Comparison of ENCODE assay signal across 1 cellular context in the genomic region with DNA sequence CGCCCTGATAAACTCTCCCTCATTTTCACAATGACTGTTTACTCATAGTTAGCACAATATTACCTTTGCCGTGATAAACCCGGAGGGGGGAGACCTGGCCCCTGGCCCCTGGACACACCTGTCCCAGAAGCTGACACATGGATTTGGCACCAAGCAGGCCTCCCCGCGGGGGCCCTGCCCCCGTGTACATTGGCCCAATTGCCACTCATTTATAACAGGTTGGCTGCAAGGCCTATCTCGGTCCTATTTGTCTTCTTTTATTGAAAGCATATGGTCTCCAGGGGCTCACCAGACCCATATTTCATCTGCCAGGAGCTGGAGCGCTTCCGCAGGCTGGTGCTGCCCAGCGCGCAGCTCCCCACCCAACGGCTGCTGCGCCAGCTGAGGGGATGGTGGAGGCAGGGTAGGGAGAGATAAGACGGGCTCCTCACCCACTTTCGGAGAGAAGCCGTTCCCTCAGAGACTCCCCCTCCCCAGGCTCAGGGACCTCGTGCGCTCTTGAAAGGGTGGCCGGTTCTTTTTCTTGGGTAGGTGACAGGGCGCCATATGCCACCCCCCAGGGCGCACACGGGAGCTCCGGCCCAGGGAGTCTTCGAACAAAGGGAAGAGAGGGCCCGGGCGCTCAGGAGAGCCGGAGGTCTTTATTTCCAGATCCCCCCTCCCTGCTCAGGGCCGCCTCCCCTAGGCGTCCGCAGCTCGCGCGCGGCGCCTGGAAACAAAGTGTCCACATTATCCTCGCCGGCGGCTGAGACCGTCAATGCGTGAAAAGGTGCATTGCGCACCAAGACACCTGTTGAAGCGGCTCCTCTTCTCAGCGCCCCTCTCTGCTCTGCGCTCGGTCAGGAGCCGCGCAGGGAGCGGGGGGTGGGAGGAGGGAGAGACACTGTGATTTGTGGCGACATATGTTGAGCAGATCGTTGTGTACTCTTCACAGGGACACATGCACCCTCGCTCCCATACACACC.
TF ChIP-seq lines count a peak whose summit lies in the region.

No MANE protein-coding gene starts in this region.

TF ChIP-seq in HEK293, 187 proteins besides CTCF, POLR2A, EP300 and RAD21 (continued from another document):
- no peak for TF ChIP-seq ZNF660 (tag by site-specific recombination; IDR thresholded peaks at IDR 0.05)
- peak; percentile 93 for TF ChIP-seq SCRT2 (tag by site-specific recombination; IDR thresholded peaks at IDR 0.05)
TF ChIP-seq in HEK293: peak in this region for 2.
